ENCODE assay signal across 1 cellular context in the genomic region with DNA sequence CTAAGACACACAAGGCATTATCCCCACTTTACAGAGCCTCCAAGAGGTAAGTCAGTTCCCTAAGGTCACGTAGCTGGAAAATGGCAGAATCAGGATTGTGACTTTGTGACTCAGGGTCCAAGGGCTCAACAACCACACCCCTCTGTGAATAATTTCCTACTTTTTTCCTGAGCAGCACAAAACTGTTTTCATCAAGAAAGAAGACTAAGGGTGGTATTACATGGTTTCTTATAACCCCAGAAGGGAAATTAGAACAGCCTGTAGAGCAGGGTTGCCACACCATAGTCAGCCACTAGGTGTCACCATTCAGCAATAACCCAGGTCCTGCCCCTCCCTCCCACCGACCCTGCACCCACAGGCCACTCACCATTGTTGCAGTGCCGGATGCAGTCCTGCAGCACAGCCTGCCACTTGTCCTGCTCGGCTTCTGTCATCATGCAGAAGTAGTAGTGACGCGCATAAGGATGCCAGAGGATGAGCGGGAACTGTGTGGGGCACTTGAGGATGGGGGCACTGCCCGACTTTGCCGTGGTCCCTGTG.
TF ChIP-seq lines count a peak whose summit lies in the region.

No MANE protein-coding gene starts in this region.

TF ChIP-seq in GM12878, 131 proteins besides CTCF, POLR2A, EP300 and RAD21 (continued from another document):
- TF ChIP-seq, protein P1, sequence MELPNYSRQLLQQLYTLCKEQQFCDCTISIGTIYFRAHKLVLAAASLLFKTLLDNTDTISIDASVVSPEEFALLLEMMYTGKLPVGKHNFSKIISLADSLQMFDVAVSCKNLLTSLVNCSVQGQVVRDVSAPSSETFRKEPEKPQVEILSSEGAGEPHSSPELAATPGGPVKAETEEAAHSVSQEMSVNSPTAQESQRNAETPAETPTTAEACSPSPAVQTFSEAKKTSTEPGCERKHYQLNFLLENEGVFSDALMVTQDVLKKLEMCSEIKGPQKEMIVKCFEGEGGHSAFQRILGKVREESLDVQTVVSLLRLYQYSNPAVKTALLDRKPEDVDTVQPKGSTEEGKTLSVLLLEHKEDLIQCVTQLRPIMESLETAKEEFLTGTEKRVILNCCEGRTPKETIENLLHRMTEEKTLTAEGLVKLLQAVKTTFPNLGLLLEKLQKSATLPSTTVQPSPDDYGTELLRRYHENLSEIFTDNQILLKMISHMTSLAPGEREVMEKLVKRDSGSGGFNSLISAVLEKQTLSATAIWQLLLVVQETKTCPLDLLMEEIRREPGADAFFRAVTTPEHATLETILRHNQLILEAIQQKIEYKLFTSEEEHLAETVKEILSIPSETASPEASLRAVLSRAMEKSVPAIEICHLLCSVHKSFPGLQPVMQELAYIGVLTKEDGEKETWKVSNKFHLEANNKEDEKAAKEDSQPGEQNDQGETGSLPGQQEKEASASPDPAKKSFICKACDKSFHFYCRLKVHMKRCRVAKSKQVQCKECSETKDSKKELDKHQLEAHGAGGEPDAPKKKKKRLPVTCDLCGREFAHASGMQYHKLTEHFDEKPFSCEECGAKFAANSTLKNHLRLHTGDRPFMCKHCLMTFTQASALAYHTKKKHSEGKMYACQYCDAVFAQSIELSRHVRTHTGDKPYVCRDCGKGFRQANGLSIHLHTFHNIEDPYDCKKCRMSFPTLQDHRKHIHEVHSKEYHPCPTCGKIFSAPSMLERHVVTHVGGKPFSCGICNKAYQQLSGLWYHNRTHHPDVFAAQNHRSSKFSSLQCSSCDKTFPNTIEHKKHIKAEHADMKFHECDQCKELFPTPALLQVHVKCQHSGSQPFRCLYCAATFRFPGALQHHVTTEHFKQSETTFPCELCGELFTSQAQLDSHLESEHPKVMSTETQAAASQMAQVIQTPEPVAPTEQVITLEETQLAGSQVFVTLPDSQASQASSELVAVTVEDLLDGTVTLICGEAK (IDR thresholded peaks at IDR 0.05; ENCODE audit: borderline replicate concordance), result no peak
- TF ChIP-seq NFXL1 (IDR thresholded peaks at IDR 0.05; ENCODE audit: borderline replicate concordance) (no peak), ZNF274 (IDR thresholded peaks at IDR 0.05; ENCODE audit: insufficient read depth, insufficient read length) (no peak)
- TF ChIP-seq, protein P2, sequence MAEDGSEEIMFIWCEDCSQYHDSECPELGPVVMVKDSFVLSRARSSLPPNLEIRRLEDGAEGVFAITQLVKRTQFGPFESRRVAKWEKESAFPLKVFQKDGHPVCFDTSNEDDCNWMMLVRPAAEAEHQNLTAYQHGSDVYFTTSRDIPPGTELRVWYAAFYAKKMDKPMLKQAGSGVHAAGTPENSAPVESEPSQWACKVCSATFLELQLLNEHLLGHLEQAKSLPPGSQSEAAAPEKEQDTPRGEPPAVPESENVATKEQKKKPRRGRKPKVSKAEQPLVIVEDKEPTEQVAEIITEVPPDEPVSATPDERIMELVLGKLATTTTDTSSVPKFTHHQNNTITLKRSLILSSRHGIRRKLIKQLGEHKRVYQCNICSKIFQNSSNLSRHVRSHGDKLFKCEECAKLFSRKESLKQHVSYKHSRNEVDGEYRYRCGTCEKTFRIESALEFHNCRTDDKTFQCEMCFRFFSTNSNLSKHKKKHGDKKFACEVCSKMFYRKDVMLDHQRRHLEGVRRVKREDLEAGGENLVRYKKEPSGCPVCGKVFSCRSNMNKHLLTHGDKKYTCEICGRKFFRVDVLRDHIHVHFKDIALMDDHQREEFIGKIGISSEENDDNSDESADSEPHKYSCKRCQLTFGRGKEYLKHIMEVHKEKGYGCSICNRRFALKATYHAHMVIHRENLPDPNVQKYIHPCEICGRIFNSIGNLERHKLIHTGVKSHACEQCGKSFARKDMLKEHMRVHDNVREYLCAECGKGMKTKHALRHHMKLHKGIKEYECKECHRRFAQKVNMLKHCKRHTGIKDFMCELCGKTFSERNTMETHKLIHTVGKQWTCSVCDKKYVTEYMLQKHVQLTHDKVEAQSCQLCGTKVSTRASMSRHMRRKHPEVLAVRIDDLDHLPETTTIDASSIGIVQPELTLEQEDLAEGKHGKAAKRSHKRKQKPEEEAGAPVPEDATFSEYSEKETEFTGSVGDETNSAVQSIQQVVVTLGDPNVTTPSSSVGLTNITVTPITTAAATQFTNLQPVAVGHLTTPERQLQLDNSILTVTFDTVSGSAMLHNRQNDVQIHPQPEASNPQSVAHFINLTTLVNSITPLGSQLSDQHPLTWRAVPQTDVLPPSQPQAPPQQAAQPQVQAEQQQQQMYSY (CRISPR knock-in tag; IDR thresholded peaks at IDR 0.05), result no peak
